15 cellular contexts compared by ENCODE assay signal in genomic region chr7:40047661-40048060, GRCh38.
DNase-seq lines count a peak whose midpoint lies in the region; TF ChIP-seq lines count a peak whose summit lies in the region.
"Had no signal": no experiment of that assay in that cellular context is flagged by ENCODE, and none has a peak within 500 bp of the region (broad histone marks: within the 10 kb centered on the region; RNA-seq: fewer than 3 reads in every experiment).

No MANE protein-coding gene starts in this region.

- H3K4me3 ChIP-seq in dorsolateral prefrontal cortex (no peak overlapping the region), thyroid gland (replicated peaks in 1 of 3) (no peak overlapping the region)
- H3K4me3 ChIP-seq: testis had no signal

- H3K4me1 ChIP-seq in thyroid gland, result peaks cover 0 to 5% of the 10 kb centered on the region in 2 donors
- H3K4me1 ChIP-seq: testis had no signal

- intact Hi-C loops in dorsolateral prefrontal cortex (cut with DNase I), result no loop called here
- intact Hi-C loops in thyroid gland (cut with DNase I), result no loop called here

- no peak overlapping the region for H3K27ac Mint-ChIP-seq in chondrocyte (ENCODE audit: unreplicated experiment)
- no peak overlapping the region for H3K27ac Mint-ChIP-seq in osteocyte (ENCODE audit: unreplicated experiment)
- H3K27ac Mint-ChIP-seq: activated CD4-positive, alpha-beta memory T cell treated with anti-CD3 and anti-CD28 coated beads, Interleukin-2, amount 10 ng/mL, durations not matched to agents 7 days and 5 days had no signal

- no peak overlapping the region for H3K27ac ChIP-seq in dorsolateral prefrontal cortex
- no peak overlapping the region for H3K27ac ChIP-seq in thyroid gland
- H3K27ac ChIP-seq: KMS-11, testis had no signal

- no peaks in the 10 kb centered on the region for H3K36me3 ChIP-seq in thyroid gland

- H3K4me3 Mint-ChIP-seq in chondrocyte (ENCODE audit: unreplicated experiment) (no peak overlapping the region), osteocyte (ENCODE audit: unreplicated experiment) (no peak overlapping the region)
- H3K4me3 Mint-ChIP-seq: activated CD4-positive, alpha-beta memory T cell treated with anti-CD3 and anti-CD28 coated beads, Interleukin-2, amount 10 ng/mL, durations not matched to agents 7 days and 5 days had no signal

- DNase-seq in NCI-H1694 treated with DMSO at 0.1 percent for 48 hours (lab: John Stamatoyannopoulos, UW) (peak; percentile 4), NCI-H1694 (lab: John Stamatoyannopoulos, UW) (no peak), chondrocyte (ENCODE audit: low spot score) (no peak), osteocyte (ENCODE audit: extremely low spot score, unreplicated experiment) (no peak), dorsolateral prefrontal cortex (no peak), UCSD-AML1 (lab: John Stamatoyannopoulos, UW; ENCODE audit: unreplicated experiment) (no peak), thyroid gland (no peak)
- DNase-seq: activated CD4-positive, alpha-beta memory T cell treated with anti-CD3 and anti-CD28 coated beads, Interleukin-2, amount 10 ng/mL, durations not matched to agents 7 days and 5 days; activated gamma-delta T cell; DMS79 treated with DMSO at 0.1 percent for 48 hours; occipital lobe; T1000; testis had no signal

- TF ChIP-seq CTCF in LNCAP (IDR thresholded peaks at IDR 0.05) (peak; percentile 41; the same call in 1 of the 2 replicates), chondrocyte (IDR thresholded peaks at IDR 0.05) (peak; percentile 69), osteocyte (IDR thresholded peaks at IDR 0.05) (peak; percentile 26), dorsolateral prefrontal cortex (IDR thresholded peaks at IDR 0.05 in 54 of 56, conservative IDR thresholded peaks at IDR 0.05 in 2 of 56; ENCODE audit: low read depth in 1 of 56, partially characterized antibody in 56 of 56) (peak in 7 of 56 donors; percentile 5 to 31 (median 18)), thyroid gland (IDR thresholded peaks at IDR 0.05) (peak in 2 of 6 experiments; percentile 24 to 29)

- H3K27me3 ChIP-seq in dorsolateral prefrontal cortex (no peaks in the 10 kb centered on the region), thyroid gland (no peaks in the 10 kb centered on the region)
- H3K27me3 ChIP-seq: testis had no signal

- H3K27me3 Mint-ChIP-seq in chondrocyte (ENCODE audit: low read depth), result no peaks in the 10 kb centered on the region
- H3K27me3 Mint-ChIP-seq in osteocyte (ENCODE audit: unreplicated experiment), result no peaks in the 10 kb centered on the region
- H3K27me3 Mint-ChIP-seq: activated CD4-positive, alpha-beta memory T cell treated with anti-CD3 and anti-CD28 coated beads, Interleukin-2, amount 10 ng/mL, durations not matched to agents 7 days and 5 days had no signal

- WGBS in thyroid gland, 2 donors, result 77 to 82% methylated on average over 1 of the region's 1 CpG

- H3K4me1 Mint-ChIP-seq in chondrocyte (ENCODE audit: low read depth) (peaks cover 5% of the 10 kb centered on the region), osteocyte (ENCODE audit: unreplicated experiment) (no peaks in the 10 kb centered on the region)

- H3K36me3 Mint-ChIP-seq in chondrocyte (ENCODE audit: low read depth), result peaks cover 4% of the 10 kb centered on the region
- peaks cover 10% of the 10 kb centered on the region for H3K36me3 Mint-ChIP-seq in osteocyte (ENCODE audit: unreplicated experiment)

- H3K9me3 Mint-ChIP-seq in chondrocyte (ENCODE audit: low read depth) (no peaks in the 10 kb centered on the region), osteocyte (ENCODE audit: unreplicated experiment) (no peaks in the 10 kb centered on the region)
- H3K9me3 Mint-ChIP-seq: activated CD4-positive, alpha-beta memory T cell treated with anti-CD3 and anti-CD28 coated beads, Interleukin-2, amount 10 ng/mL, durations not matched to agents 7 days and 5 days had no signal

- H3K9me3 ChIP-seq in thyroid gland, result no peaks in the 10 kb centered on the region
- H3K9me3 ChIP-seq: testis had no signal

- TF ChIP-seq POLR2A in thyroid gland (IDR thresholded peaks at IDR 0.05), result no peak
